In the genomic region with DNA sequence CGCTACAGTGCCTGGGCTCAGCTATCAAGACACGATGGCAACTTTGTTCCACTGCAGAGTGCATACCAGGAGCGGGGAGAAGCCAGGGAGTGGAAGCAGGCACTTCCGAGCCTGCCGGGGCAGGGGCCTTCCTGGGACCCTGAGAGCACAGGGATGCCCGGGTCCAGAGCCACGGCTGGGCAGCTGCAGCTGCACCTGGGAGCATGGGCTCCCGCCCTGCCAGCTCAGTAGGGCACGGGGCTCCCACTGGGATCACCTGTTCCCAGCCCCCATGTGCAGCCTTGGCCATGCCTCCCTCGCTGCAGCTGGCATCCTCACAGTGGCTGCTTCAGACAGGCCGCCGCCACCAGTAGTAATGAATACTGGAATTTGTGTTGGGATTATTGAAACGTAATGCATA, we compare ENCODE assay signal across 19 cellular contexts.
DNase-seq lines count a peak whose midpoint lies in the region; ATAC-seq and TF ChIP-seq lines count a peak whose summit lies in the region.
"Had no signal": no experiment of that assay in that cellular context is flagged by ENCODE, and none has a peak within 500 bp of the region (broad histone marks: within the 10 kb centered on the region; RNA-seq: fewer than 3 reads in every experiment).

No MANE protein-coding gene starts in this region.

- dilution Hi-C loops in mammary epithelial cell (cut with HindIII; ENCODE audit: low sequenced_read_pairs) = no loop called here

- H3K27ac Mint-ChIP-seq in T-helper 2 cell treated with Interferon-gamma antibody and Interleukin-4, amounts not matched to agents 5 μg/mL and 100 μg/mL, for 36 hours = peak overlapping the region; percentile 89
- peak overlapping the region; percentile 75 to 92 (median 89) for H3K27ac Mint-ChIP-seq in CD4-positive, CD25-positive, alpha-beta regulatory T cell

- H3K4me2 ChIP-seq in mammary epithelial cell (ENCODE audit: insufficient read depth, low read depth, low read length) = no peak overlapping the region

- no peaks in the 10 kb centered on the region for H3K79me2 ChIP-seq in mammary epithelial cell (ENCODE audit: insufficient read depth, low read length)

- CTCF ChIA-PET in mammary epithelial cell (lab: Charles Lee; ENCODE audit: low non-redundant PET) = no interaction called here

- H3K27ac ChIP-seq in CD4-positive, CD25-positive, alpha-beta regulatory T cell (ENCODE audit: insufficient read depth, low read length, poor library complexity, severe bottlenecking) = no peak overlapping the region
- H3K27ac ChIP-seq in colonic mucosa = peak overlapping the region; percentile 27
- H3K27ac ChIP-seq in gastrocnemius medialis = peak overlapping the region in 3 of 4 donors; percentile 10 to 95 (median 94)
- H3K27ac ChIP-seq in mammary epithelial cell (ENCODE audit: insufficient read depth, low read depth, low read length) = no peak overlapping the region
- H3K27ac ChIP-seq: 22Rv1, Peyer's patch had no signal

- 100% methylated on average over 7 of the region's 13 CpGs for WGBS in mammary epithelial cell (ENCODE audit: low coverage, missing lambda C conversion rate)

- intact Hi-C loops in colonic mucosa (cut with DNase I) = no loop called here
- intact Hi-C loops in gastrocnemius medialis (cut with DNase I; ENCODE audit: low total_unique reads) = loop anchor here (5.0 kb wide), 1 partner anchor 97 kb away; no protein-coding TSS in a partner anchor
- intact Hi-C loops in mammary epithelial cell (cut with micrococcal nuclease) = no loop called here

- no peak for TF ChIP-seq POLR2A in gastrocnemius medialis (IDR thresholded peaks at IDR 0.05)

- H2AFZ ChIP-seq in mammary epithelial cell (ENCODE audit: low read depth, low read length) = no peak overlapping the region

- no TSS peak for BruUV-seq in mammary epithelial cell (replicated peaks; lab: Mats Ljungman, UMichigan)

- H3K9me3 Mint-ChIP-seq in T-helper 2 cell treated with Interferon-gamma antibody and Interleukin-4, amounts not matched to agents 5 μg/mL and 100 μg/mL, for 36 hours = no peaks in the 10 kb centered on the region
- H3K9me3 Mint-ChIP-seq in CD4-positive, CD25-positive, alpha-beta regulatory T cell = no peaks in the 10 kb centered on the region
- H3K9me3 Mint-ChIP-seq: H9 had no signal

- no peaks in the 10 kb centered on the region for H3K9me3 ChIP-seq in CD4-positive, CD25-positive, alpha-beta regulatory T cell (ENCODE audit: control insufficient read depth in 2 of 2, low read length in 2 of 2)
- H3K9me3 ChIP-seq in colonic mucosa (no peaks in the 10 kb centered on the region), gastrocnemius medialis (no peaks in the 10 kb centered on the region), mammary epithelial cell (replicated peaks; ENCODE audit: insufficient read depth, low read length) (no peaks in the 10 kb centered on the region)
- H3K9me3 ChIP-seq: Caco-2, Peyer's patch had no signal

- ATAC-seq in CD4-positive, CD25-positive, alpha-beta regulatory T cell (ENCODE audit: low read depth in 2 of 2) = no peak
- ATAC-seq in gastrocnemius medialis = no peak
- ATAC-seq in GM18867 (IDR thresholded peaks at IDR 0.05; ENCODE audit: unreplicated experiment) = no peak
- ATAC-seq: GM12878 had no signal

- TF ChIP-seq CTCF in colonic mucosa (IDR thresholded peaks at IDR 0.05) (no peak), gastrocnemius medialis (IDR thresholded peaks at IDR 0.05 in 4 of 5, conservative IDR thresholded peaks at IDR 0.05 in 1 of 5) (no peak), mammary epithelial cell (conservative IDR thresholded peaks at IDR 0.05 in 1 of 2, IDR thresholded peaks at IDR 0.05 in 1 of 2; ENCODE audit: extremely low read depth in 1 of 2, insufficient read depth in 1 of 2, low read depth in 1 of 2, low read length in 2 of 2) (no peak)

- in situ Hi-C loops in gastrocnemius medialis (cut with MboI; ENCODE audit: low sequenced_read_pairs in 4 of 4) = no loop called here
- in situ Hi-C loops in mammary epithelial cell (cut with MboI; ENCODE audit: low sequenced_read_pairs in 2 of 2) = no loop called here

- no peak overlapping the region for H3K4me3 ChIP-seq in CD4-positive, CD25-positive, alpha-beta regulatory T cell (ENCODE audit: low read depth, low read length)
- H3K4me3 ChIP-seq in colonic mucosa = no peak overlapping the region
- no peak overlapping the region for H3K4me3 ChIP-seq in gastrocnemius medialis
- no peak overlapping the region for H3K4me3 ChIP-seq in mammary epithelial cell (replicated peaks in 1 of 3; ENCODE audit: insufficient read depth in 1 of 3, low read depth in 2 of 3, low read length in 3 of 3)
- H3K4me3 ChIP-seq: GM12878, Peyer's patch had no signal

- H3K4me1 ChIP-seq in CD4-positive, CD25-positive, alpha-beta regulatory T cell (ENCODE audit: control insufficient read depth, insufficient read depth, low read length, poor library complexity, severe bottlenecking) = peaks cover 27% of the 10 kb centered on the region
- H3K4me1 ChIP-seq in colonic mucosa (peaks cover 6% of the 10 kb centered on the region), gastrocnemius medialis (peaks cover 52 to 61% of the 10 kb centered on the region in 2 donors), mammary epithelial cell (ENCODE audit: insufficient read depth, low read length) (peaks cover 5% of the 10 kb centered on the region)
- H3K4me1 ChIP-seq: Caco-2, Peyer's patch had no signal

- peaks cover 17% of the 10 kb centered on the region for H3K4me1 Mint-ChIP-seq in T-helper 2 cell treated with Interferon-gamma antibody and Interleukin-4, amounts not matched to agents 5 μg/mL and 100 μg/mL, for 36 hours (ENCODE audit: low read depth)
- peaks cover 21 to 50% (median 26%) of the 10 kb centered on the region in 4 donors for H3K4me1 Mint-ChIP-seq in CD4-positive, CD25-positive, alpha-beta regulatory T cell

- DNase-seq in T-helper 2 cell treated with Interferon-gamma antibody and Interleukin-4, amounts not matched to agents 5 μg/mL and 100 μg/mL, for 36 hours (ENCODE audit: low spot score) = no peak
- DNase-seq in T-helper 2 cell = no peak
- no peak for DNase-seq in CD4-positive, CD25-positive, alpha-beta regulatory T cell
- no peak for DNase-seq in colonic mucosa
- DNase-seq in gastrocnemius medialis = no peak
- DNase-seq in stimulated activated CD4-positive, alpha-beta T cell treated with anti-CD3 and anti-CD28 coated beads, Interleukin-12 subunit alpha, Interleukin-12 subunit beta, amount 100 ng/mL, for 4 hours = no peak
- no peak for DNase-seq in mammary epithelial cell
- DNase-seq: Caco-2, H9, Karpas-422, NCI-H1417, NCI-H1930, NCI-H2171 treated with DMSO at 0.1 percent for 48 hours, NCI-H510A, Peyer's patch, SHP77 treated with DMSO at 0.1 percent for 48 hours had no signal

- H4K20me1 ChIP-seq in mammary epithelial cell (ENCODE audit: insufficient read depth, low read length) = no peaks in the 10 kb centered on the region

- H3K9ac ChIP-seq in colonic mucosa (ENCODE audit: low read depth in 2 of 2, low read length in 2 of 2) (peak overlapping the region in 1 of 2 donors; percentile 4), mammary epithelial cell (ENCODE audit: insufficient read depth, low read length) (no peak overlapping the region)

- peaks cover 9% of the 10 kb centered on the region for H3K36me3 ChIP-seq in CD4-positive, CD25-positive, alpha-beta regulatory T cell (ENCODE audit: control insufficient read depth, insufficient read depth, low read length)
- H3K36me3 ChIP-seq in colonic mucosa (no peaks in the 10 kb centered on the region), gastrocnemius medialis (no peaks in the 10 kb centered on the region), mammary epithelial cell (ENCODE audit: insufficient read depth, low read length) (no peaks in the 10 kb centered on the region)

- no peak overlapping the region for H3K4me3 Mint-ChIP-seq in T-helper 2 cell treated with Interferon-gamma antibody and Interleukin-4, amounts not matched to agents 5 μg/mL and 100 μg/mL, for 36 hours
- H3K4me3 Mint-ChIP-seq in CD4-positive, CD25-positive, alpha-beta regulatory T cell = peak overlapping the region in 2 of 4 donors; percentile 52 to 76
- H3K4me3 Mint-ChIP-seq: H9 had no signal

- H3K27me3 ChIP-seq in CD4-positive, CD25-positive, alpha-beta regulatory T cell (ENCODE audit: control insufficient read depth, insufficient read depth, low read length) = no peaks in the 10 kb centered on the region
- H3K27me3 ChIP-seq in colonic mucosa = no peaks in the 10 kb centered on the region
- no peaks in the 10 kb centered on the region for H3K27me3 ChIP-seq in gastrocnemius medialis
- no peaks in the 10 kb centered on the region for H3K27me3 ChIP-seq in mammary epithelial cell (ENCODE audit: insufficient read depth, low read length)
- H3K27me3 ChIP-seq: Peyer's patch had no signal

- peaks cover 13% of the 10 kb centered on the region for H3K36me3 Mint-ChIP-seq in T-helper 2 cell treated with Interferon-gamma antibody and Interleukin-4, amounts not matched to agents 5 μg/mL and 100 μg/mL, for 36 hours (ENCODE audit: low read depth)
- H3K36me3 Mint-ChIP-seq in CD4-positive, CD25-positive, alpha-beta regulatory T cell = peaks cover 39% of the 10 kb centered on the region

- no peaks in the 10 kb centered on the region for H3K27me3 Mint-ChIP-seq in T-helper 2 cell treated with Interferon-gamma antibody and Interleukin-4, amounts not matched to agents 5 μg/mL and 100 μg/mL, for 36 hours (ENCODE audit: low read depth)
- no peaks in the 10 kb centered on the region for H3K27me3 Mint-ChIP-seq in CD4-positive, CD25-positive, alpha-beta regulatory T cell

Comparison
In these comparisons a context has a peak if more than half of its experiments do, and no peak if none do; other contexts are left out.
1. H3K27ac ChIP-seq: peak in colonic mucosa (single experiment) and gastrocnemius medialis (3 of 4); none in CD4-positive, CD25-positive, alpha-beta regulatory T cell (single experiment) and mammary epithelial cell (single experiment).